Comparison of ENCODE assay signal across 26 cellular contexts in genomic region chr9:14031761-14032279, GRCh38.
DNase-seq lines count a peak whose midpoint lies in the region; ATAC-seq and TF ChIP-seq lines count a peak whose summit lies in the region.
"Had no signal": no experiment of that assay in that cellular context is flagged by ENCODE, and none has a peak within 500 bp of the region (broad histone marks: within the 10 kb centered on the region; RNA-seq: fewer than 3 reads in every experiment).

No MANE protein-coding gene starts in this region.

- CTCF ChIA-PET in CD4-positive, alpha-beta T cell (lab: Charles Lee), result no interaction called here

- TF ChIP-seq CTCF in VCaP (conservative IDR thresholded peaks at IDR 0.05) (no peak), gastrocnemius medialis (IDR thresholded peaks at IDR 0.05 in 4 of 5, conservative IDR thresholded peaks at IDR 0.05 in 1 of 5) (no peak)
- TF ChIP-seq CTCF in CD4-positive, alpha-beta T cell (IDR thresholded peaks at IDR 0.05), result no peak

- no peaks in the 10 kb centered on the region for H3K9me3 ChIP-seq in gastrocnemius medialis
- H3K9me3 ChIP-seq in CD4-positive, alpha-beta T cell (ENCODE audit: control insufficient read depth, low read length), result no peaks in the 10 kb centered on the region
- H3K9me3 ChIP-seq: ovary had no signal

- H3K36me3 Mint-ChIP-seq in activated T-cell treated with anti-CD3 and anti-CD28 coated beads, Interleukin-2, amount 50 U/mL, for 24 hours (ENCODE audit: low read depth), result no peaks in the 10 kb centered on the region
- H3K36me3 Mint-ChIP-seq in CD4-positive, alpha-beta T cell (ENCODE audit: low read depth), result no peaks in the 10 kb centered on the region
- H3K36me3 Mint-ChIP-seq: activated naive CD8-positive, alpha-beta T cell treated with anti-CD3 and anti-CD28 coated beads for 36 hours; immature natural killer cell; naive thymus-derived CD4-positive, alpha-beta T cell had no signal

- in situ Hi-C loops in gastrocnemius medialis (cut with MboI; ENCODE audit: low sequenced_read_pairs in 4 of 4), result no loop called here

- peak overlapping the region; percentile 98; the same call in 1 of the 2 replicates for H3K27ac ChIP-seq in VCaP
- H3K27ac ChIP-seq in gastrocnemius medialis, result peak overlapping the region; percentile 83 to 91 (median 85)
- no peak overlapping the region for H3K27ac ChIP-seq in CD4-positive, alpha-beta T cell (ENCODE audit: low read depth, low read length)

- H3K27ac Mint-ChIP-seq in activated T-cell treated with anti-CD3 and anti-CD28 coated beads, Interleukin-2, amount 50 U/mL, for 24 hours, result no peak overlapping the region
- no peak overlapping the region for H3K27ac Mint-ChIP-seq in CD4-positive, alpha-beta T cell
- H3K27ac Mint-ChIP-seq: activated CD4-positive, alpha-beta T cell treated with anti-CD3 and anti-CD28 coated beads, Interleukin-2, amount 10 ng/mL, durations not matched to agents 7 days and 5 days; activated naive CD8-positive, alpha-beta T cell treated with anti-CD3 and anti-CD28 coated beads for 36 hours; activated T-helper 2 cell treated with anti-CD3 and anti-CD28 coated beads, Interferon-gamma antibody, Interleukin-2, Interleukin-4, amounts not matched to agents 10 μg/mL and 5 μg/mL and 100 μg/mL, durations not matched to agents 14 hours and 24 hours and 36 hours; immature natural killer cell; naive thymus-derived CD4-positive, alpha-beta T cell had no signal

- peak overlapping the region in 1 of 4 donors; percentile 46 for H3K4me3 ChIP-seq in gastrocnemius medialis
- H3K4me3 ChIP-seq: skin epidermis had no signal

- no peaks in the 10 kb centered on the region for H3K27me3 ChIP-seq in gastrocnemius medialis
- H3K27me3 ChIP-seq in CD4-positive, alpha-beta T cell (ENCODE audit: control insufficient read depth, insufficient read depth, low read length), result no peaks in the 10 kb centered on the region
- H3K27me3 ChIP-seq: ovary had no signal

- peaks cover 39 to 56% of the 10 kb centered on the region in 2 donors for H3K4me1 ChIP-seq in gastrocnemius medialis

- POLR2A ChIA-PET in CD4-positive, alpha-beta T cell (lab: Charles Lee), result no interaction called here

- H3K4me3 Mint-ChIP-seq in activated T-cell treated with anti-CD3 and anti-CD28 coated beads, Interleukin-2, amount 50 U/mL, for 24 hours, result no peak overlapping the region
- no peak overlapping the region for H3K4me3 Mint-ChIP-seq in CD4-positive, alpha-beta T cell
- H3K4me3 Mint-ChIP-seq: activated CD4-positive, alpha-beta T cell treated with anti-CD3 and anti-CD28 coated beads, Interleukin-2, amount 10 ng/mL, durations not matched to agents 7 days and 5 days; activated naive CD8-positive, alpha-beta T cell treated with anti-CD3 and anti-CD28 coated beads for 36 hours; immature natural killer cell; naive thymus-derived CD4-positive, alpha-beta T cell had no signal

- intact Hi-C loops in gastrocnemius medialis (cut with DNase I; ENCODE audit: low total_unique reads), result loop anchor here (2.0 to 5.0 kb wide), 4 partner anchors 17 to 325 kb away; no protein-coding TSS in a partner anchor
- intact Hi-C loops in CD4-positive, alpha-beta T cell (cut with DNase I, micrococcal nuclease), result no loop called here

- H3K27me3 Mint-ChIP-seq in activated T-cell treated with anti-CD3 and anti-CD28 coated beads, Interleukin-2, amount 50 U/mL, for 24 hours, result no peaks in the 10 kb centered on the region
- H3K27me3 Mint-ChIP-seq in CD4-positive, alpha-beta T cell, result no peaks in the 10 kb centered on the region
- H3K27me3 Mint-ChIP-seq: activated CD4-positive, alpha-beta T cell treated with anti-CD3 and anti-CD28 coated beads, Interleukin-2, amount 10 ng/mL, durations not matched to agents 7 days and 5 days; activated naive CD8-positive, alpha-beta T cell treated with anti-CD3 and anti-CD28 coated beads for 36 hours; naive thymus-derived CD4-positive, alpha-beta T cell had no signal

- peaks cover 2% of the 10 kb centered on the region for H3K9me3 Mint-ChIP-seq in activated T-cell treated with anti-CD3 and anti-CD28 coated beads, Interleukin-2, amount 50 U/mL, for 24 hours
- H3K9me3 Mint-ChIP-seq in CD4-positive, alpha-beta T cell, result peaks cover 4% of the 10 kb centered on the region
- H3K9me3 Mint-ChIP-seq: activated CD4-positive, alpha-beta T cell treated with anti-CD3 and anti-CD28 coated beads, Interleukin-2, amount 10 ng/mL, durations not matched to agents 7 days and 5 days; activated T-helper 2 cell treated with anti-CD3 and anti-CD28 coated beads, Interferon-gamma antibody, Interleukin-2, Interleukin-4, amounts not matched to agents 10 μg/mL and 5 μg/mL and 100 μg/mL, durations not matched to agents 14 hours and 24 hours and 36 hours had no signal

- H3K36me3 ChIP-seq in gastrocnemius medialis, result no peaks in the 10 kb centered on the region
- H3K36me3 ChIP-seq: ovary had no signal

- no peaks in the 10 kb centered on the region for H3K4me1 Mint-ChIP-seq in activated T-cell treated with anti-CD3 and anti-CD28 coated beads, Interleukin-2, amount 50 U/mL, for 24 hours (ENCODE audit: low read depth)
- no peaks in the 10 kb centered on the region for H3K4me1 Mint-ChIP-seq in CD4-positive, alpha-beta T cell (ENCODE audit: low read depth)
- H3K4me1 Mint-ChIP-seq: activated CD4-positive, alpha-beta T cell treated with anti-CD3 and anti-CD28 coated beads, Interleukin-2, amount 10 ng/mL, durations not matched to agents 7 days and 5 days; activated naive CD8-positive, alpha-beta T cell treated with anti-CD3 and anti-CD28 coated beads for 36 hours; immature natural killer cell; naive thymus-derived CD4-positive, alpha-beta T cell had no signal

- TF ChIP-seq POLR2A in gastrocnemius medialis (IDR thresholded peaks at IDR 0.05), result no peak

- DNase-seq in dermis blood vessel endothelial cell, result peak; percentile 7
- peak; percentile 54 for DNase-seq in islet precursor cell
- DNase-seq in gastrocnemius medialis, result no peak
- no peak for DNase-seq in T-helper 9 cell
- no peak for DNase-seq in activated T-cell treated with anti-CD3 and anti-CD28 coated beads, Interleukin-2, amount 50 U/mL, for 24 hours
- DNase-seq in NCI-H510A treated with DMSO at 0.1 percent for 48 hours (lab: John Stamatoyannopoulos, UW), result no peak
- no peak for DNase-seq in CD4-positive, alpha-beta T cell
- DNase-seq: ACHN; activated CD4-positive, alpha-beta T cell treated with anti-CD3 and anti-CD28 coated beads, Interleukin-2, amount 10 ng/mL, durations not matched to agents 7 days and 5 days; activated naive CD8-positive, alpha-beta T cell treated with anti-CD3 and anti-CD28 coated beads for 36 hours; C1 segment of cervical spinal cord; erythroblast; immature natural killer cell; naive thymus-derived CD4-positive, alpha-beta T cell; NCI-H1092; NCI-H1930; NCI-H345; PC-3; SIG-M5; stimulated activated CD4-positive, alpha-beta T cell treated with anti-CD3 and anti-CD28 coated beads, Interleukin-4, amount 100 ng/mL, for 24 hours; T-helper 1 cell had no signal

- ATAC-seq in gastrocnemius medialis, result peak in 1 of 2 donors; percentile 4
- ATAC-seq in CD4-positive, alpha-beta T cell (ENCODE audit: poor library complexity), result no peak
- ATAC-seq: HCT116; naive thymus-derived CD4-positive, alpha-beta T cell; PC-3 had no signal

Comparison
In these comparisons a context has a peak if more than half of its experiments do, and no peak if none do; other contexts are left out.
1. DNase-seq: peak in dermis blood vessel endothelial cell (single experiment) and islet precursor cell (single experiment); none in gastrocnemius medialis (0 of 2), T-helper 9 cell (single experiment), activated T-cell treated with anti-CD3 and anti-CD28 coated beads, Interleukin-2, amount 50 U/mL, for 24 hours (single experiment), NCI-H510A treated with DMSO at 0.1 percent for 48 hours (single experiment) and CD4-positive, alpha-beta T cell (0 of 10).